ENCODE assay signal across 8 cellular contexts in genomic region chr1:204207136-204207616, GRCh38. TPM values are rescaled to one million over a fixed set of nuclear protein-coding genes. Genes with fewer than 3 reads are reported as not detected.
DNase-seq lines count a peak whose midpoint lies in the region; ATAC-seq and TF ChIP-seq lines count a peak whose summit lies in the region.

No MANE protein-coding gene starts in this region.

- no peaks in the 10 kb centered on the region for H4K20me1 ChIP-seq in IMR-90 (ENCODE audit: insufficient read depth, low read length)
- no peaks in the 10 kb centered on the region for H4K20me1 ChIP-seq in SK-N-SH (ENCODE audit: insufficient read depth)

- peak overlapping the region; percentile 81 for H2AFZ ChIP-seq in IMR-90 (replicated peaks; ENCODE audit: low read length, poor library complexity)
- H2AFZ ChIP-seq in SK-N-SH (ENCODE audit: low read depth): no peak overlapping the region

- H3K9me2 ChIP-seq in SK-N-SH: no peaks in the 10 kb centered on the region

- CTCF ChIA-PET in GM10248 (lab: Yijun Ruan, JAX): interaction anchor here (0.5 to 4.0 kb wide), 39 partner anchors 9 to 598 kb away, joined by 3 to 66 read pairs (median 4); partner anchors contain the start of genes KISS1 and REN
- CTCF ChIA-PET in IMR-90 (lab: Yijun Ruan, JAX): interaction anchor here (0.5 to 3.0 kb wide), 26 partner anchors 9 to 165 kb away, joined by 3 to 32 read pairs (median 4); partner anchors contain the start of genes ETNK2, PLEKHA6 and REN
- CTCF ChIA-PET in SK-N-SH (lab: Yijun Ruan, JAX): interaction anchor here (0.6 to 7.4 kb wide), 56 partner anchors 9 to 567 kb away, joined by 3 to 157 read pairs (median 4); partner anchors contain the start of genes ETNK2, KISS1, PLEKHA6 and REN

- no peak for TF ChIP-seq EP300 in SK-N-SH (IDR thresholded peaks at IDR 0.05; ENCODE audit: borderline replicate concordance in 1 of 2, low read depth in 1 of 2, low read length in 1 of 2)

- in situ Hi-C loops in IMR-90 (cut with MboI; ENCODE audit: low sequenced_read_pairs): loop anchor here (5.0 kb wide), 1 partner anchor 40 kb away; the partner anchor contains the start of gene REN

- peak; percentile 91 for TF ChIP-seq CTCF in GM10248 (IDR thresholded peaks at IDR 0.05; ENCODE audit: control extremely low read depth, extremely low read depth, low read depth, missing control alignments)
- TF ChIP-seq CTCF in IMR-90 (conservative IDR thresholded peaks at IDR 0.05; ENCODE audit: low read depth, low read length): peak; percentile 82
- TF ChIP-seq CTCF in SK-N-SH (IDR thresholded peaks at IDR 0.05): peak; percentile 90
- peak; percentile 85 for TF ChIP-seq CTCF in psoas muscle (IDR thresholded peaks at IDR 0.05)

- no peak overlapping the region for H3K4me3 ChIP-seq in IMR-90 (ENCODE audit: insufficient read depth, low read depth, low read length)
- no peak overlapping the region; a peak in 1 of 4 replicates for H3K4me3 ChIP-seq in SK-N-SH (ENCODE audit: low read depth in 2 of 2, low read length in 1 of 2)
- no peak overlapping the region for H3K4me3 ChIP-seq in psoas muscle
- H3K4me3 ChIP-seq in aorta (ENCODE audit: low read length in 2 of 2): no peak overlapping the region

- H3K36me3 ChIP-seq in IMR-90 (ENCODE audit: control insufficient read depth, insufficient read depth, low read length) (no peaks in the 10 kb centered on the region), SK-N-SH (replicated peaks in 1 of 2; ENCODE audit: control insufficient read depth in 1 of 2, insufficient read depth in 2 of 2, low read length in 1 of 2) (no peaks in the 10 kb centered on the region), psoas muscle (ENCODE audit: insufficient read depth in 1 of 2, low read depth in 1 of 2) (no peaks in the 10 kb centered on the region), aorta (ENCODE audit: control insufficient read depth in 1 of 2, insufficient read depth in 2 of 2, low read length in 1 of 2) (no peaks in the 10 kb centered on the region)

- TF ChIP-seq RAD21 in IMR-90 (IDR thresholded peaks at IDR 0.05; ENCODE audit: low read length) (peak; percentile 68), SK-N-SH (IDR thresholded peaks at IDR 0.05; ENCODE audit: low read length) (peak; percentile 50)

- no peak overlapping the region for H3K4ac ChIP-seq in IMR-90 (ENCODE audit: low read depth, low read length)

- no TSS peak for BruUV-seq in IMR-90 (replicated peaks; lab: Mats Ljungman, UMichigan)

- no peaks in the 10 kb centered on the region for H3K79me2 ChIP-seq in SK-N-SH (ENCODE audit: insufficient read depth)

- H4K8ac ChIP-seq in IMR-90 (ENCODE audit: low read depth in 2 of 2, low read length in 2 of 2): peak overlapping the region; percentile 53 to 72; a peak in 2 of 4 replicates

- 3% methylated on average over 10 of the region's 13 CpGs; no CpG with 5 or more reads in 1 of the 2 experiments for WGBS in IMR-90 (ENCODE audit: extremely low coverage in 2 of 2, insufficient read length in 1 of 2), 2 experiments
- WGBS in SK-N-SH (ENCODE audit: low lambda C conversion rate): 39% methylated on average over 8 of the region's 13 CpGs
- WGBS in psoas muscle, 3 donors: 11 to 17% (median 14%) methylated on average over 13 of the region's 13 CpGs
- WGBS in aorta, 2 donors: 12 to 15% methylated on average over 13 of the region's 13 CpGs

- no peak overlapping the region for H3K27ac ChIP-seq in IMR-90 (ENCODE audit: insufficient read depth, low read length)
- H3K27ac ChIP-seq in SK-N-SH (ENCODE audit: low read depth in 2 of 2, low read length in 1 of 2): no peak overlapping the region
- no peak overlapping the region for H3K27ac ChIP-seq in psoas muscle
- no peak overlapping the region for H3K27ac ChIP-seq in aorta (ENCODE audit: low read depth in 1 of 2, low read length in 2 of 2)

- no peak overlapping the region for H3K18ac ChIP-seq in IMR-90 (ENCODE audit: low read depth, low read length)

- no peak overlapping the region for H4K5ac ChIP-seq in IMR-90 (ENCODE audit: low read depth, low read length)

- no peak for TF ChIP-seq POLR2A in IMR-90 (IDR thresholded peaks at IDR 0.05; ENCODE audit: low read depth, low read length)

- H3K9me3 ChIP-seq in IMR-90 (ENCODE audit: control insufficient read depth, insufficient read depth, low read length): no peaks in the 10 kb centered on the region
- no peaks in the 10 kb centered on the region for H3K9me3 ChIP-seq in SK-N-SH
- H3K9me3 ChIP-seq in psoas muscle: no peaks in the 10 kb centered on the region
- H3K9me3 ChIP-seq in aorta (ENCODE audit: control insufficient read depth, low read length): no peaks in the 10 kb centered on the region

- no peak overlapping the region for H3K14ac ChIP-seq in IMR-90 (replicated peaks; ENCODE audit: low read depth, low read length)

- H3K79me1 ChIP-seq in IMR-90 (ENCODE audit: low read depth in 1 of 2, low read length in 2 of 2): no peaks in the 10 kb centered on the region

- no peak overlapping the region; the same call in 1 of the 2 replicates for H3K9ac ChIP-seq in IMR-90 (ENCODE audit: low read depth, low read length)
- no peak overlapping the region for H3K9ac ChIP-seq in SK-N-SH

- no peak overlapping the region for H3K56ac ChIP-seq in IMR-90 (ENCODE audit: extremely low read depth, insufficient read depth, low read length)

- no peaks in the 10 kb centered on the region; the same call in 1 of the 2 replicates for H3K27me3 ChIP-seq in IMR-90 (ENCODE audit: control insufficient read depth, insufficient read depth, low read length)
- H3K27me3 ChIP-seq in SK-N-SH (ENCODE audit: insufficient read depth): peaks cover 6% of the 10 kb centered on the region; the same call in 1 of the 2 replicates
- peaks cover 0 to 2% (median 0%) of the 10 kb centered on the region in 3 donors for H3K27me3 ChIP-seq in psoas muscle (ENCODE audit: insufficient read depth in 3 of 3, low read length in 2 of 3)
- H3K27me3 ChIP-seq in aorta (ENCODE audit: control insufficient read depth in 1 of 2, insufficient read depth in 2 of 2, low read length in 1 of 2): no peaks in the 10 kb centered on the region

- H3K4me1 ChIP-seq in IMR-90 (ENCODE audit: control insufficient read depth, insufficient read depth, low read length): peaks cover 3% of the 10 kb centered on the region; the same call in 1 of the 2 replicates
- H3K4me1 ChIP-seq in SK-N-SH (ENCODE audit: control insufficient read depth in 1 of 2, insufficient read depth in 2 of 2, low read depth in 1 of 2, low read length in 1 of 2): peaks cover 0 to 3% of the 10 kb centered on the region in 2 experiments; a peak in 1 of 4 replicates
- no peaks in the 10 kb centered on the region for H3K4me1 ChIP-seq in psoas muscle
- H3K4me1 ChIP-seq in aorta (ENCODE audit: control insufficient read depth in 1 of 2, insufficient read depth in 2 of 2, low read length in 2 of 2): no peaks in the 10 kb centered on the region

- POLR2A ChIA-PET in GM10248 (lab: Yijun Ruan, JAX): no interaction called here
- POLR2A ChIA-PET in IMR-90 (lab: Charles Lee; ENCODE audit: unreplicated experiment): no interaction called here
- POLR2A ChIA-PET in SK-N-SH (lab: Yijun Ruan, JAX): no interaction called here

- peak overlapping the region; percentile 53; the same call in 1 of the 2 replicates for H2BK20ac ChIP-seq in IMR-90 (ENCODE audit: low read depth, low read length)

- peak overlapping the region; percentile 80; the same call in 1 of the 2 replicates for H2AK5ac ChIP-seq in IMR-90 (ENCODE audit: low read depth, low read length)

- no peaks in the 10 kb centered on the region for H3F3A ChIP-seq in SK-N-SH (replicated peaks; ENCODE audit: insufficient read depth)

- dilution Hi-C loops in IMR-90 (cut with HindIII; ENCODE audit: low sequenced_read_pairs, unreplicated experiment): no loop called here

- no peak overlapping the region for H3K4me2 ChIP-seq in IMR-90 (ENCODE audit: low read depth, low read length)
- no peak overlapping the region for H3K4me2 ChIP-seq in SK-N-SH

- no peak overlapping the region for H2BK15ac ChIP-seq in IMR-90 (ENCODE audit: low read depth, low read length)

- no peak overlapping the region for H2AK9ac ChIP-seq in IMR-90 (replicated peaks; ENCODE audit: low read depth, low read length, poor library complexity)

- peaks cover 11% of the 10 kb centered on the region; the same call in 1 of the 2 replicates for H3K9me1 ChIP-seq in IMR-90 (ENCODE audit: insufficient read depth, low read length)

- H3K23ac ChIP-seq in IMR-90 (ENCODE audit: low read depth, low read length): no peak overlapping the region

- H2BK5ac ChIP-seq in IMR-90 (ENCODE audit: low read depth, low read length, poor library complexity, severe bottlenecking): no peak overlapping the region

- intact Hi-C loops in IMR-90 (cut with micrococcal nuclease) (loop anchor here (1.0 to 2.0 kb wide), 2 partner anchors 45 to 346 kb away; partner anchors contain the start of gene SNRPE), Right ventricle myocardium superior (cut with DNase I) (loop anchor here (5.0 kb wide), 1 partner anchor 45 kb away; no protein-coding TSS in a partner anchor), psoas muscle (cut with DNase I) (loop anchor here (1.0 to 2.0 kb wide), 3 partner anchors 44 to 346 kb away; partner anchors contain the start of gene SNRPE (in 1 of the 2)), aorta (cut with DNase I) (loop anchor here in 1 of 2 donors (2.0 kb wide), 1 partner anchor 44 kb away; no protein-coding TSS in a partner anchor)

- peak overlapping the region; percentile 65; the same call in 1 of the 2 replicates for H2BK120ac ChIP-seq in IMR-90 (ENCODE audit: low read depth, low read length)

- DNase-seq in GM10248 (ENCODE audit: extremely low spot score): peak; percentile 84
- DNase-seq in IMR-90: no peak
- peak; percentile 86 for DNase-seq in SK-N-SH
- peak; percentile 46 to 77 (median 65) for DNase-seq in activated naive CD4-positive, alpha-beta T cell (lab: John Stamatoyannopoulos, UW)
- peak; percentile 80 for DNase-seq in Right ventricle myocardium superior
- DNase-seq in psoas muscle: peak; percentile 74 to 85
- DNase-seq in aorta: peak; percentile 68 to 90

- no peak overlapping the region for H4K91ac ChIP-seq in IMR-90 (ENCODE audit: insufficient read depth, low read depth, low read length)

- peak; percentile 97 for ATAC-seq in IMR-90 (ENCODE audit: low read depth)
- peak; percentile 95 for ATAC-seq in Right ventricle myocardium superior (ENCODE audit: poor library complexity)
- peak; percentile 96 to 98 (median 96) for ATAC-seq in psoas muscle
- ATAC-seq in aorta (ENCODE audit: low FRiP score): peak; percentile 87
- ATAC-seq in HG03565 (IDR thresholded peaks at IDR 0.05; ENCODE audit: unreplicated experiment): no peak

RNA-seq across cellular contexts. Expression of gene GOLT1A, which starts 6.6 kb away (rescaled TPM):
- total RNA-seq in IMR-90 (2012; rRNA removed) (not detected in 2 replicates), Right ventricle myocardium superior (not detected), psoas muscle (not detected), aorta (not detected)
- polyA plus RNA-seq in IMR-90 (2012; rRNA removed) (0.32 TPM in 1 of 2 replicates, not detected in the other), SK-N-SH (2012; rRNA removed) (not detected in 2 replicates), psoas muscle (1 to 10 TPM in 1 of 3 donors, under 1 TPM in 2; 0.30 to 7.1 (median 0.37) TPM), aorta (10 to 100 TPM in 1 of 2 donors, not detected in 1; 10.5 TPM)
- polyA plus RNA-seq in IMR-90 (2012; cell fraction: cytosol; rRNA removed): not detected in 2 replicates
- 0.08 TPM in 1 of 2 replicates, not detected in the other for polyA plus RNA-seq in IMR-90 (2012; cell fraction: nucleus; rRNA removed; ENCODE audit: low replicate concordance)
- polyA plus RNA-seq in SK-N-SH (2012; cell fraction: cytosol; rRNA removed): 0.04 and 0.05 TPM in 2 replicates
- not detected in 2 replicates for polyA plus RNA-seq in SK-N-SH (2012; cell fraction: nucleus; rRNA removed)

RNA-seq across cellular contexts. Expression of gene KISS1, which starts 10.9 kb away (rescaled TPM):
- total RNA-seq in IMR-90 (2012; rRNA removed) (7.2 and 11.7 TPM in 2 replicates), Right ventricle myocardium superior (not detected), psoas muscle (not detected), aorta (not detected)
- polyA plus RNA-seq in IMR-90 (2012; rRNA removed) (27.3 and 34.7 TPM in 2 replicates), SK-N-SH (2012; rRNA removed) (0.10 TPM in 1 of 2 replicates, not detected in the other), psoas muscle (under 1 TPM in 1 of 3 donors, not detected in 2; 0.18 TPM), aorta (1 to 10 TPM; 1.3 to 1.6 TPM)
- 26.9 and 33.4 TPM in 2 replicates for polyA plus RNA-seq in IMR-90 (2012; cell fraction: cytosol; rRNA removed)
- polyA plus RNA-seq in IMR-90 (2012; cell fraction: nucleus; rRNA removed; ENCODE audit: low replicate concordance): 6.2 and 14.8 TPM in 2 replicates
- polyA plus RNA-seq in SK-N-SH (2012; cell fraction: cytosol; rRNA removed): 0.08 TPM in 1 of 2 replicates, not detected in the other
- 0.12 TPM in 1 of 2 replicates, not detected in the other for polyA plus RNA-seq in SK-N-SH (2012; cell fraction: nucleus; rRNA removed)

RNA-seq across cellular contexts. Expression of gene REN, which starts 41.0 kb away (rescaled TPM):
- 0.28 and 0.54 TPM in 2 replicates for total RNA-seq in IMR-90 (2012; rRNA removed)
- 1.1 and 1.2 TPM in 2 replicates for polyA plus RNA-seq in IMR-90 (2012; rRNA removed)
- 0.27 and 0.78 TPM in 2 replicates for polyA plus RNA-seq in IMR-90 (2012; cell fraction: cytosol; rRNA removed)
- 0.63 and 0.83 TPM in 2 replicates for polyA plus RNA-seq in IMR-90 (2012; cell fraction: nucleus; rRNA removed; ENCODE audit: low replicate concordance)
- not detected in 2 replicates for polyA plus RNA-seq in SK-N-SH (2012; rRNA removed)
- not detected in 2 replicates for polyA plus RNA-seq in SK-N-SH (2012; cell fraction: cytosol; rRNA removed)
- polyA plus RNA-seq in SK-N-SH (2012; cell fraction: nucleus; rRNA removed): 0.05 TPM in 1 of 2 replicates, not detected in the other
- total RNA-seq in Right ventricle myocardium superior: not detected
- total RNA-seq in psoas muscle: not detected
- not detected for polyA plus RNA-seq in psoas muscle
- total RNA-seq in aorta: not detected
- polyA plus RNA-seq in aorta: not detected

RNA-seq across cellular contexts. Expression of gene ETNK2, which starts 55.3 kb away (rescaled TPM):
- total RNA-seq in IMR-90 (2012; rRNA removed) (24.7 and 26.0 TPM in 2 replicates), Right ventricle myocardium superior (5.2 TPM), psoas muscle (1 to 10 TPM in 2 of 4 donors, under 1 TPM in 2; 0.88 to 1.7 (median 1.0) TPM), aorta (10 to 100 TPM; 15.8 to 18.0 TPM)
- polyA plus RNA-seq in IMR-90 (2012; rRNA removed) (17.8 and 18.9 TPM in 2 replicates), SK-N-SH (2012; rRNA removed) (16.1 and 20.1 TPM in 2 replicates), psoas muscle (1 to 10 TPM in 2 of 3 donors, under 1 TPM in 1; 0.62 to 1.7 (median 1.3) TPM), aorta (10 to 100 TPM; 10.1 to 13.0 TPM)
- 12.8 and 21.9 TPM in 2 replicates for polyA plus RNA-seq in IMR-90 (2012; cell fraction: cytosol; rRNA removed)
- 9.1 and 9.2 TPM in 2 replicates for polyA plus RNA-seq in IMR-90 (2012; cell fraction: nucleus; rRNA removed; ENCODE audit: low replicate concordance)
- polyA plus RNA-seq in SK-N-SH (2012; cell fraction: cytosol; rRNA removed): 16.7 and 18.3 TPM in 2 replicates
- 8.4 and 10.6 TPM in 2 replicates for polyA plus RNA-seq in SK-N-SH (2012; cell fraction: nucleus; rRNA removed)
